18 cellular contexts compared by ENCODE assay signal in genomic region chr10:26516540-26517101, GRCh38.
DNase-seq lines count a peak whose midpoint lies in the region; ATAC-seq and TF ChIP-seq lines count a peak whose summit lies in the region.
"Had no signal": no experiment of that assay in that cellular context is flagged by ENCODE, and none has a peak within 500 bp of the region (broad histone marks: within the 10 kb centered on the region; RNA-seq: fewer than 3 reads in every experiment).

No MANE protein-coding gene starts in this region.

- no peak overlapping the region for H3K9ac ChIP-seq in mesenchymal stem cell (ENCODE audit: low read length)

- H3K27ac Mint-ChIP-seq in GM23338, result peak overlapping the region; percentile 84
- H3K27ac Mint-ChIP-seq in stimulated activated effector memory CD8-positive, alpha-beta T cell treated with anti-CD3 and anti-CD28 coated beads, Interleukin-12 subunit alpha, Interleukin-12 subunit beta, amount 100 ng/mL, for 72 hours, result peak overlapping the region; percentile 34
- H3K27ac Mint-ChIP-seq in CD8-positive, alpha-beta T cell, result no peak overlapping the region
- H3K27ac Mint-ChIP-seq: activated CD4-positive, alpha-beta T cell treated with anti-CD3 and anti-CD28 coated beads for 36 hours had no signal

- no peak overlapping the region for H2BK120ac ChIP-seq in mesenchymal stem cell (ENCODE audit: low read depth, low read length)

- H3K4me1 ChIP-seq in GM23338 (ENCODE audit: insufficient read depth), result peaks cover 7% of the 10 kb centered on the region; the same call in 1 of the 2 replicates
- H3K4me1 ChIP-seq in mesenchymal stem cell (ENCODE audit: control insufficient read depth, insufficient read depth, low read depth, low read length), result no peaks in the 10 kb centered on the region
- no peaks in the 10 kb centered on the region for H3K4me1 ChIP-seq in vagina
- no peaks in the 10 kb centered on the region for H3K4me1 ChIP-seq in CD8-positive, alpha-beta T cell (ENCODE audit: insufficient read depth, low read length)
- H3K4me1 ChIP-seq: heart right ventricle had no signal

- H3K14ac ChIP-seq in mesenchymal stem cell (ENCODE audit: low read length in 2 of 2), result no peak overlapping the region

- H3F3A ChIP-seq in GM23338 (replicated peaks; ENCODE audit: low read depth), result no peaks in the 10 kb centered on the region

- CTCF ChIA-PET in CD8-positive, alpha-beta T cell (lab: Charles Lee), result no interaction called here

- no peak overlapping the region for H2BK5ac ChIP-seq in mesenchymal stem cell (ENCODE audit: low read depth, low read length, poor library complexity, severe bottlenecking)

- intact Hi-C loops in vagina (cut with DNase I), result no loop called here
- intact Hi-C loops in CD8-positive, alpha-beta T cell (cut with DNase I, micrococcal nuclease), result no loop called here

- no peak overlapping the region for H3K18ac ChIP-seq in mesenchymal stem cell (ENCODE audit: low read depth in 1 of 2, low read length in 2 of 2)

- WGBS in mesenchymal stem cell, result 21% methylated on average over 11 of the region's 11 CpGs

- H3K4me2 ChIP-seq in GM23338, result peak overlapping the region; percentile 4; the same call in 1 of the 2 replicates
- no peak overlapping the region for H3K4me2 ChIP-seq in mesenchymal stem cell (ENCODE audit: low read length, poor library complexity, severe bottlenecking)

- H3K36me3 Mint-ChIP-seq in GM23338 (ENCODE audit: low read depth), result 0 out of 3 replicates have a peak, but pooled peaks cover 2% of the 10 kb centered on the region
- H3K36me3 Mint-ChIP-seq in stimulated activated effector memory CD8-positive, alpha-beta T cell treated with anti-CD3 and anti-CD28 coated beads, Interleukin-12 subunit alpha, Interleukin-12 subunit beta, amount 100 ng/mL, for 72 hours, result peaks cover 95% of the 10 kb centered on the region
- peaks cover 89% of the 10 kb centered on the region for H3K36me3 Mint-ChIP-seq in CD8-positive, alpha-beta T cell
- H3K36me3 Mint-ChIP-seq: brain had no signal

- H2AFZ ChIP-seq in GM23338 (peak overlapping the region; percentile 91), mesenchymal stem cell (ENCODE audit: low read depth, low read length) (no peak overlapping the region)

- H3K9me3 Mint-ChIP-seq in GM23338, result no peaks in the 10 kb centered on the region
- H3K9me3 Mint-ChIP-seq in stimulated activated effector memory CD8-positive, alpha-beta T cell treated with anti-CD3 and anti-CD28 coated beads, Interleukin-12 subunit alpha, Interleukin-12 subunit beta, amount 100 ng/mL, for 72 hours, result peaks cover 2% of the 10 kb centered on the region
- H3K9me3 Mint-ChIP-seq in CD8-positive, alpha-beta T cell, result peaks cover 6% of the 10 kb centered on the region

- H3K9me2 ChIP-seq in GM23338 (ENCODE audit: insufficient read depth), result 0 out of 2 replicates have a peak, but pooled peaks cover 3% of the 10 kb centered on the region

- H3K79me1 ChIP-seq in mesenchymal stem cell (replicated peaks; ENCODE audit: low read length, poor library complexity, severe bottlenecking), result no peaks in the 10 kb centered on the region

- no peak overlapping the region for H4K8ac ChIP-seq in mesenchymal stem cell (ENCODE audit: low read length)

- no peaks in the 10 kb centered on the region for H4K20me1 ChIP-seq in GM23338 (replicated peaks; ENCODE audit: insufficient read depth)

- H3K79me2 ChIP-seq in GM23338 (replicated peaks; ENCODE audit: insufficient read depth), result no peaks in the 10 kb centered on the region

- H2BK12ac ChIP-seq in mesenchymal stem cell (ENCODE audit: low read length in 2 of 2), result no peak overlapping the region

- peaks cover 1% of the 10 kb centered on the region for H3K27me3 Mint-ChIP-seq in GM23338 (ENCODE audit: insufficient read depth, low read depth, poor library complexity)
- no peaks in the 10 kb centered on the region for H3K27me3 Mint-ChIP-seq in CD8-positive, alpha-beta T cell (ENCODE audit: low read depth)
- H3K27me3 Mint-ChIP-seq: activated CD4-positive, alpha-beta T cell treated with anti-CD3 and anti-CD28 coated beads for 36 hours had no signal

- H3K9me3 ChIP-seq in mesenchymal stem cell (ENCODE audit: control insufficient read depth, low read length), result peaks cover 26% of the 10 kb centered on the region
- no peaks in the 10 kb centered on the region for H3K9me3 ChIP-seq in vagina
- no peaks in the 10 kb centered on the region for H3K9me3 ChIP-seq in CD8-positive, alpha-beta T cell (ENCODE audit: low read length)

- peak; percentile 73 for ATAC-seq in GM23338
- no peak for ATAC-seq in stimulated activated effector memory CD8-positive, alpha-beta T cell treated with anti-CD3 and anti-CD28 coated beads, Interleukin-12 subunit alpha, Interleukin-12 subunit beta, amount 100 ng/mL, for 72 hours
- no peak for ATAC-seq in CD8-positive, alpha-beta T cell
- ATAC-seq: activated CD4-positive, alpha-beta T cell treated with anti-CD3 and anti-CD28 coated beads for 36 hours; esophagus mucosa; heart right ventricle had no signal

- DNase-seq in GM23338 (ENCODE audit: low spot score) (peak; percentile 44), RPMI7951 (ENCODE audit: low read depth) (peak; percentile 64), fibroblast of the aortic adventitia (ENCODE audit: low read depth) (peak; percentile 17), mesenchymal stem cell (no peak), vagina (ENCODE audit: extremely low spot score in 2 of 2) (no peak)
- DNase-seq in stimulated activated effector memory CD8-positive, alpha-beta T cell treated with anti-CD3 and anti-CD28 coated beads, Interleukin-12 subunit alpha, Interleukin-12 subunit beta, amount 100 ng/mL, for 72 hours (ENCODE audit: low spot score in 2 of 2), result no peak
- DNase-seq in CD8-positive, alpha-beta T cell, result no peak
- DNase-seq: activated CD4-positive, alpha-beta T cell treated with anti-CD3 and anti-CD28 coated beads for 36 hours; activated naive CD4-positive, alpha-beta T cell treated with anti-CD3 and anti-CD28 coated beads for 36 hours; DMS153; heart right ventricle; Karpas-422; left cardiac atrium; stimulated activated CD4-positive, alpha-beta T cell treated with anti-CD3 and anti-CD28 coated beads, Interleukin-2, amount 100 ng/mL, for 48 hours; T-helper 9 cell had no signal

- H2AK5ac ChIP-seq in mesenchymal stem cell (ENCODE audit: low read length, severe bottlenecking), result no peak overlapping the region

- POLR2A ChIA-PET in CD8-positive, alpha-beta T cell (lab: Charles Lee), result no interaction called here

- no peak overlapping the region for H3K4me3 Mint-ChIP-seq in GM23338
- no peak overlapping the region for H3K4me3 Mint-ChIP-seq in stimulated activated effector memory CD8-positive, alpha-beta T cell treated with anti-CD3 and anti-CD28 coated beads, Interleukin-12 subunit alpha, Interleukin-12 subunit beta, amount 100 ng/mL, for 72 hours
- no peak overlapping the region for H3K4me3 Mint-ChIP-seq in CD8-positive, alpha-beta T cell
- H3K4me3 Mint-ChIP-seq: activated CD4-positive, alpha-beta T cell treated with anti-CD3 and anti-CD28 coated beads for 36 hours; activated naive CD4-positive, alpha-beta T cell treated with anti-CD3 and anti-CD28 coated beads for 36 hours; brain had no signal

- H3K27ac ChIP-seq in GM23338 (ENCODE audit: low read depth), result no peak overlapping the region
- no peak overlapping the region for H3K27ac ChIP-seq in mesenchymal stem cell (ENCODE audit: low read length, poor library complexity, severe bottlenecking)
- H3K27ac ChIP-seq in vagina, result no peak overlapping the region
- no peak overlapping the region for H3K27ac ChIP-seq in CD8-positive, alpha-beta T cell (ENCODE audit: low read depth, low read length)
- H3K27ac ChIP-seq: heart right ventricle, HL-60 had no signal

- TF ChIP-seq POLR2A in vagina (IDR thresholded peaks at IDR 0.05), result no peak

- TF ChIP-seq CTCF in GM23338 (conservative IDR thresholded peaks at IDR 0.05; ENCODE audit: low read depth in 2 of 2) (peak; percentile 27 to 28; a peak in 2 of 4 replicates), fibroblast of the aortic adventitia (IDR thresholded peaks at IDR 0.05; ENCODE audit: insufficient read depth, low read length) (no peak), vagina (IDR thresholded peaks at IDR 0.05) (no peak)
- no peak for TF ChIP-seq CTCF in CD8-positive, alpha-beta T cell (IDR thresholded peaks at IDR 0.05)

- no peaks in the 10 kb centered on the region for H3K27me3 ChIP-seq in GM23338 (ENCODE audit: insufficient read depth)
- no peaks in the 10 kb centered on the region for H3K27me3 ChIP-seq in mesenchymal stem cell (ENCODE audit: control insufficient read depth in 1 of 2, insufficient read depth in 1 of 2, low read length in 2 of 2)
- no peaks in the 10 kb centered on the region for H3K27me3 ChIP-seq in vagina
- no peaks in the 10 kb centered on the region for H3K27me3 ChIP-seq in CD8-positive, alpha-beta T cell (ENCODE audit: insufficient read depth, low read length)

- H4K91ac ChIP-seq in mesenchymal stem cell (ENCODE audit: low read length), result no peak overlapping the region

- no peak overlapping the region for H3K23ac ChIP-seq in mesenchymal stem cell (ENCODE audit: low read length in 2 of 2)

- H2BK15ac ChIP-seq in mesenchymal stem cell (ENCODE audit: low read depth, poor library complexity, severe bottlenecking), result no peak overlapping the region

- H3K4me3 ChIP-seq in GM23338, result no peak overlapping the region
- H3K4me3 ChIP-seq in fibroblast of the aortic adventitia (ENCODE audit: low read depth, low read length), result no peak overlapping the region
- no peak overlapping the region for H3K4me3 ChIP-seq in mesenchymal stem cell (ENCODE audit: insufficient read depth in 1 of 2, low read depth in 1 of 2, low read length in 2 of 2)
- H3K4me3 ChIP-seq in vagina, result no peak overlapping the region
- no peak overlapping the region for H3K4me3 ChIP-seq in CD8-positive, alpha-beta T cell (ENCODE audit: low read depth, low read length)
- H3K4me3 ChIP-seq: heart right ventricle had no signal

- no peak overlapping the region for H3K4ac ChIP-seq in mesenchymal stem cell (ENCODE audit: low read depth in 1 of 2, low read length in 2 of 2)

- H3K36me3 ChIP-seq in GM23338 (ENCODE audit: insufficient read depth), result no peaks in the 10 kb centered on the region
- peaks cover 0 to 90% of the 10 kb centered on the region in 2 experiments for H3K36me3 ChIP-seq in mesenchymal stem cell (ENCODE audit: control insufficient read depth in 1 of 2, insufficient read depth in 2 of 2, low read depth in 1 of 2, low read length in 2 of 2)
- H3K36me3 ChIP-seq in vagina, result no peaks in the 10 kb centered on the region
- peaks cover 60% of the 10 kb centered on the region for H3K36me3 ChIP-seq in CD8-positive, alpha-beta T cell (ENCODE audit: insufficient read depth, low read length)

- H3K4me1 Mint-ChIP-seq in GM23338, result peaks cover 12% of the 10 kb centered on the region; the same call in 2 of the 3 replicates
- peaks cover 15% of the 10 kb centered on the region for H3K4me1 Mint-ChIP-seq in stimulated activated effector memory CD8-positive, alpha-beta T cell treated with anti-CD3 and anti-CD28 coated beads, Interleukin-12 subunit alpha, Interleukin-12 subunit beta, amount 100 ng/mL, for 72 hours
- peaks cover 34% of the 10 kb centered on the region for H3K4me1 Mint-ChIP-seq in CD8-positive, alpha-beta T cell (ENCODE audit: low read depth)

TF ChIP-seq in GM23338, 12 proteins besides CTCF, POLR2A, EP300 and RAD21 (continues in another document):
- no peak for TF ChIP-seq ZNF114 (CRISPR knock-in tag; IDR thresholded peaks at IDR 0.05)
- TF ChIP-seq POLR2AphosphoS5 (IDR thresholded peaks at IDR 0.05; ENCODE audit: low read depth), result no peak
- no peak for TF ChIP-seq ZNF331 (CRISPR knock-in tag; IDR thresholded peaks at IDR 0.05; ENCODE audit: low read depth)
- TF ChIP-seq STAT1 (IDR thresholded peaks at IDR 0.05; ENCODE audit: unreplicated experiment), result no peak

Comparison
In these comparisons a context has a peak if more than half of its experiments do, and no peak if none do; other contexts are left out.
1. DNase-seq: peak in GM23338 (single experiment), RPMI7951 (single experiment) and fibroblast of the aortic adventitia (single experiment); none in stimulated activated effector memory CD8-positive, alpha-beta T cell treated with anti-CD3 and anti-CD28 coated beads, Interleukin-12 subunit alpha, Interleukin-12 subunit beta, amount 100 ng/mL, for 72 hours (0 of 2), mesenchymal stem cell (single experiment), vagina (0 of 2) and CD8-positive, alpha-beta T cell (0 of 7).
2. CTCF ChIP-seq: peak in GM23338 (2 of 2); none in fibroblast of the aortic adventitia (single experiment), vagina (0 of 3) and CD8-positive, alpha-beta T cell (single experiment).